Comparison of ENCODE assay signal across 8 cellular contexts in genomic region chr2:157874278-157874825, GRCh38. TPM values are rescaled to one million over a fixed set of nuclear protein-coding genes. Genes with fewer than 3 reads are reported as not detected.
DNase-seq lines count a peak whose midpoint lies in the region; ATAC-seq and TF ChIP-seq lines count a peak whose summit lies in the region.

No MANE protein-coding gene starts in this region.

- ATAC-seq in aorta (ENCODE audit: low FRiP score) = no peak

- peaks cover 2% of the 10 kb centered on the region for H3K36me3 Mint-ChIP-seq in activated naive CD4-positive, alpha-beta T cell treated with anti-CD3 and anti-CD28 coated beads, Interleukin-2, amount 50 U/mL, for 24 hours

- H3K4me3 ChIP-seq in dorsolateral prefrontal cortex (peak overlapping the region in 56 of 59 donors; percentile 49 to 88 (median 77)), mesendoderm (ENCODE audit: low read length) (no peak overlapping the region), aorta (ENCODE audit: low read length in 2 of 2) (peak overlapping the region; percentile 80 to 99)

- H3K4me3 Mint-ChIP-seq in activated naive CD4-positive, alpha-beta T cell treated with anti-CD3 and anti-CD28 coated beads, Interleukin-2, amount 50 U/mL, for 24 hours = peak overlapping the region; percentile 93

- intact Hi-C loops in dorsolateral prefrontal cortex (cut with DNase I) (loop anchor here (10.0 kb wide), 3 partner anchors 90 to 540 kb away; partner anchors contain the start of gene ACVR1C (in 1 of the 2)), aorta (cut with DNase I) (loop anchor here (2.0 to 10.0 kb wide), 3 partner anchors 42 to 130 kb away; no protein-coding TSS in a partner anchor)

- H2BK120ac ChIP-seq in mesendoderm (ENCODE audit: low read depth, low read length) = no peak overlapping the region

- H2AK5ac ChIP-seq in mesendoderm (ENCODE audit: low read length) = no peak overlapping the region

- H4K5ac ChIP-seq in mesendoderm (ENCODE audit: low read length) = no peak overlapping the region

- H3K9me3 Mint-ChIP-seq in activated naive CD4-positive, alpha-beta T cell treated with anti-CD3 and anti-CD28 coated beads, Interleukin-2, amount 50 U/mL, for 24 hours = no peaks in the 10 kb centered on the region

- H2BK5ac ChIP-seq in mesendoderm (ENCODE audit: low read length) = no peak overlapping the region

- H3K27me3 ChIP-seq in dorsolateral prefrontal cortex (no peaks in the 10 kb centered on the region), mesendoderm (ENCODE audit: insufficient read depth, low read length, poor library complexity) (no peaks in the 10 kb centered on the region), aorta (ENCODE audit: control insufficient read depth in 1 of 2, insufficient read depth in 2 of 2, low read length in 1 of 2) (no peaks in the 10 kb centered on the region)

- H3K27ac ChIP-seq in dorsolateral prefrontal cortex (peak overlapping the region in 36 of 59 donors; percentile 1 to 96 (median 68)), mesendoderm (ENCODE audit: low read depth, low read length) (no peak overlapping the region), aorta (ENCODE audit: low read depth in 1 of 2, low read length in 2 of 2) (peak overlapping the region in 1 of 2 donors; percentile 37)

- H3K9ac ChIP-seq in mesendoderm (ENCODE audit: low read length) = peak overlapping the region; percentile 92

- no peak for DNase-seq in activated naive CD4-positive, alpha-beta T cell treated with Interleukin-2 at 50 U/mL for 16 hours
- peak in 3 of 10 donors; percentile 4 to 36 (median 7) for DNase-seq in dorsolateral prefrontal cortex
- DNase-seq in mesendoderm = no peak
- DNase-seq in aorta = no peak
- DNase-seq in NCI-H2107 treated with DMSO at 0.1 percent for 48 hours (lab: John Stamatoyannopoulos, UW; ENCODE audit: unreplicated experiment) = no peak
- no peak for DNase-seq in RKO (ENCODE audit: low spot score)
- no peak for DNase-seq in NCI-H526 (lab: John Stamatoyannopoulos, UW)

- no peak overlapping the region for H3K4me2 ChIP-seq in mesendoderm (ENCODE audit: low read length)

- no peak overlapping the region for H3K4ac ChIP-seq in mesendoderm (ENCODE audit: low read depth, low read length)

- no peak overlapping the region for H3K27ac Mint-ChIP-seq in activated naive CD4-positive, alpha-beta T cell treated with anti-CD3 and anti-CD28 coated beads, Interleukin-2, amount 50 U/mL, for 24 hours

- no peak overlapping the region for H4K8ac ChIP-seq in mesendoderm (ENCODE audit: low read depth, low read length)

- H3K4me1 ChIP-seq in mesendoderm (ENCODE audit: control insufficient read depth, low read depth, low read length) = peaks cover 15% of the 10 kb centered on the region
- peaks cover 4 to 13% of the 10 kb centered on the region in 2 donors for H3K4me1 ChIP-seq in aorta (ENCODE audit: control insufficient read depth in 1 of 2, insufficient read depth in 2 of 2, low read length in 2 of 2)

- peaks cover 73% of the 10 kb centered on the region for H3K4me1 Mint-ChIP-seq in activated naive CD4-positive, alpha-beta T cell treated with anti-CD3 and anti-CD28 coated beads, Interleukin-2, amount 50 U/mL, for 24 hours

- no peak overlapping the region for H3K18ac ChIP-seq in mesendoderm (ENCODE audit: low read length)

- peak overlapping the region; percentile 95 for H3K56ac ChIP-seq in mesendoderm (ENCODE audit: low read length)

- no peaks in the 10 kb centered on the region for H3K9me3 ChIP-seq in aorta (ENCODE audit: control insufficient read depth, low read length)

- WGBS in mesendoderm (ENCODE audit: extremely low coverage, insufficient coverage, low lambda C conversion rate) = no CpG with 5 or more reads among the region's 6 CpGs
- WGBS in aorta, 2 donors = 47 to 48% methylated on average over 6 of the region's 6 CpGs

- peaks cover 37% of the 10 kb centered on the region for H3K79me2 ChIP-seq in mesendoderm (ENCODE audit: control insufficient read depth, insufficient read depth, low read length)

- TF ChIP-seq CTCF in dorsolateral prefrontal cortex (IDR thresholded peaks at IDR 0.05 in 54 of 56, conservative IDR thresholded peaks at IDR 0.05 in 2 of 56; ENCODE audit: low read depth in 1 of 56, partially characterized antibody in 56 of 56) = no peak

- H3K23ac ChIP-seq in mesendoderm (ENCODE audit: low read length) = no peak overlapping the region

- H3K36me3 ChIP-seq in mesendoderm (ENCODE audit: control insufficient read depth, insufficient read depth, low read length) (no peaks in the 10 kb centered on the region), aorta (ENCODE audit: control insufficient read depth in 1 of 2, insufficient read depth in 2 of 2, low read length in 1 of 2) (no peaks in the 10 kb centered on the region)

- peaks cover 20% of the 10 kb centered on the region for H3K79me1 ChIP-seq in mesendoderm (ENCODE audit: low read length)

- H3K27me3 Mint-ChIP-seq in activated naive CD4-positive, alpha-beta T cell treated with anti-CD3 and anti-CD28 coated beads, Interleukin-2, amount 50 U/mL, for 24 hours = no peaks in the 10 kb centered on the region

- no peak overlapping the region for H2BK15ac ChIP-seq in mesendoderm (replicated peaks; ENCODE audit: low read depth)

RNA-seq across cellular contexts. Expression of gene ACVR1, which starts 1.8 kb away (rescaled TPM):
- total RNA-seq in dorsolateral prefrontal cortex = 10 to 100 TPM; 12.1 to 49.9 (median 22.3) TPM
- polyA plus RNA-seq in mesendoderm (2013, experiment 1 of 2) = 8.4 TPM
- polyA plus RNA-seq in mesendoderm (2013, experiment 2 of 2) = 8.1 TPM
- 10 to 100 TPM; 47.8 to 53.4 TPM for total RNA-seq in aorta
- 10 to 100 TPM in 1 of 2 donors, 1 to 10 TPM in 1; 9.5 to 19.9 TPM for polyA plus RNA-seq in aorta
